Comparison of ENCODE assay signal across 1 cellular context in the genomic region with DNA sequence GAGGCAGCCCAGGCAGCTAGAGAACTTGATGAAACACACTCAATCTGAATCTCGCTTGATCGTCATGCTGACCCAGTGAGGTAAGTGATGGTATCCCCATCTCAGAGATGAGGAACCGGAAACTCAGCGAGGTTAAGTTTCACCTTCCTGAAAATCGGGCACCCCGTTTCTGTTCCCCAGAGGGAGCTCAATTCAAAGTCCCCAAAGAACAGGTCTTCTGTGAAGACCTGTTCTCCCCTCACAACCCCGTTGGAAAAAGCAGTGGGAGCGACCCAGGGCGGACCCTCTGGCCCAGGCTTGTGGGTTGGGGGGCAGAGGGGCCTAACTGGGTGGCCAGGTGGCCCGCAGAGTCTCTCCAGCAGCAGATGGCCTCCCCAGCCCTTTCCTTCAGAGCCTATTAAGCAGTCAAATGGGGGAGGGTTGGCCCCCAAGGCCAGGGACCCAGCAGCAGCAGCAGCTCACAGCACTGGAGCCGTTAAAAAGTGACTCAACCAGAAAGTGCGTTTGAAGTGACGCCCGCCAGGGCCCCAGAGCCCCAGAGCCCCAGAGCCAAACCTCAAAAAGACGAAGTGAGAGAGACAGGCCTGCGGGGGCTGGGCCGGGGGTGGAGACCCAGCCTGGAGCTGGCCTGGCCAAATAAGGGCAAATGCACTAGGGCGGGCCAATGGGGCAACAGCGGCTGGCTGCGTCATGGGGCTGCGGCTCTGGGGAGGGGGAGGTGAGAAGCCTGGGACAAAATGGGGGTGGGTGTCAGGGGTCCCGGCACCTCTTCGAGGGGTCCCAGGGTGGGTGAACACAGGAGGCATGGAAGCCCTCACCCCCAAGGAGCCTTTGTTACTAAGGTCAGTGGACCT.
A peak's percentile ranks its signal among the peaks of the same experiment; 100 is the strongest.
TF ChIP-seq lines count a peak whose summit lies in the region.

No MANE protein-coding gene starts in this region.

TF ChIP-seq in K562, 482 proteins besides CTCF, POLR2A, EP300 and RAD21 (continued from another document and continues in another):
- TF ChIP-seq, protein P1, sequence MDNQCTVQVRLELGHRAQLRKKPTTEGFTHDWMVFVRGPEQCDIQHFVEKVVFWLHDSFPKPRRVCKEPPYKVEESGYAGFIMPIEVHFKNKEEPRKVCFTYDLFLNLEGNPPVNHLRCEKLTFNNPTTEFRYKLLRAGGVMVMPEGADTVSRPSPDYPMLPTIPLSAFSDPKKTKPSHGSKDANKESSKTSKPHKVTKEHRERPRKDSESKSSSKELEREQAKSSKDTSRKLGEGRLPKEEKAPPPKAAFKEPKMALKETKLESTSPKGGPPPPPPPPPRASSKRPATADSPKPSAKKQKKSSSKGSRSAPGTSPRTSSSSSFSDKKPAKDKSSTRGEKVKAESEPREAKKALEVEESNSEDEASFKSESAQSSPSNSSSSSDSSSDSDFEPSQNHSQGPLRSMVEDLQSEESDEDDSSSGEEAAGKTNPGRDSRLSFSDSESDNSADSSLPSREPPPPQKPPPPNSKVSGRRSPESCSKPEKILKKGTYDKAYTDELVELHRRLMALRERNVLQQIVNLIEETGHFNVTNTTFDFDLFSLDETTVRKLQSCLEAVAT (IDR thresholded peaks at IDR 0.05): peak; percentile 28 to 42; a peak in 2 of 4 replicates
- TF ChIP-seq, protein P2, sequence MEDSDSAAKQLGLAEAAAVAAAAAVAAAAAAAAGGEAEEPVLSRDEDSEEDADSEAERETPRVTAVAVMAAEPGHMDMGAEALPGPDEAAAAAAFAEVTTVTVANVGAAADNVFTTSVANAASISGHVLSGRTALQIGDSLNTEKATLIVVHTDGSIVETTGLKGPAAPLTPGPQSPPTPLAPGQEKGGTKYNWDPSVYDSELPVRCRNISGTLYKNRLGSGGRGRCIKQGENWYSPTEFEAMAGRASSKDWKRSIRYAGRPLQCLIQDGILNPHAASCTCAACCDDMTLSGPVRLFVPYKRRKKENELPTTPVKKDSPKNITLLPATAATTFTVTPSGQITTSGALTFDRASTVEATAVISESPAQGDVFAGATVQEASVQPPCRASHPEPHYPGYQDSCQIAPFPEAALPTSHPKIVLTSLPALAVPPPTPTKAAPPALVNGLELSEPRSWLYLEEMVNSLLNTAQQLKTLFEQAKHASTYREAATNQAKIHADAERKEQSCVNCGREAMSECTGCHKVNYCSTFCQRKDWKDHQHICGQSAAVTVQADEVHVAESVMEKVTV (CRISPR knock-in tag; IDR thresholded peaks at IDR 0.05): peak; percentile 4; the same call in 1 of the 2 replicates
- TF ChIP-seq ZEB2 (IDR thresholded peaks at IDR 0.05) (no peak), ZNF77 (CRISPR knock-in tag; IDR thresholded peaks at IDR 0.05) (no peak), CBFA2T2 (conservative IDR thresholded peaks at IDR 0.05) (no peak; the same call in 1 of the 2 replicates), GTF2A2 (tag; IDR thresholded peaks at IDR 0.05) (no peak), CEBPG (CRISPR knock-in tag; IDR thresholded peaks at IDR 0.05) (0 out of 2 replicates have a peak, but pooled peaks have one; percentile 5), CEBPG (tag; conservative IDR thresholded peaks at IDR 0.05 in 1 of 2, IDR thresholded peaks at IDR 0.05 in 1 of 2) (no peak; a peak in 1 of 4 replicates), TRIM28 (IDR thresholded peaks at IDR 0.05) (no peak), HMG20B (CRISPR knock-in tag; IDR thresholded peaks at IDR 0.05) (no peak), PYGO2 (tag; IDR thresholded peaks at IDR 0.05) (no peak; the same call in 1 of the 2 replicates), MEF2D (tag; conservative IDR thresholded peaks at IDR 0.05; ENCODE audit: low read depth) (no peak), NONO (IDR thresholded peaks at IDR 0.05; ENCODE audit: low read depth in 2 of 2, low read length in 1 of 2) (no peak), HDGF (IDR thresholded peaks at IDR 0.05) (peak; percentile 15; the same call in 1 of the 2 replicates), RCOR1 (IDR thresholded peaks at IDR 0.05; ENCODE audit: borderline replicate concordance in 1 of 2, low read depth in 2 of 2, low read length in 2 of 2) (no peak), MCM3 (IDR thresholded peaks at IDR 0.05) (no peak), HCFC1 (IDR thresholded peaks at IDR 0.05; ENCODE audit: low read depth, low read length) (no peak; the same call in 1 of the 2 replicates), ELF1 (tag; IDR thresholded peaks at IDR 0.05) (no peak), MYBL2 (IDR thresholded peaks at IDR 0.05; ENCODE audit: low read depth) (peak; percentile 84), MYBL2 (CRISPR knock-in tag; IDR thresholded peaks at IDR 0.05; ENCODE audit: borderline replicate concordance) (no peak), MTA2 (IDR thresholded peaks at IDR 0.05; ENCODE audit: low read depth) (no peak; the same call in none of the 2 replicates), NR3C1 (CRISPR knock-in tag; IDR thresholded peaks at IDR 0.05) (no peak), POU5F1 (IDR thresholded peaks at IDR 0.05; ENCODE audit: borderline replicate concordance, low read depth, low read length, partially characterized antibody) (no peak), NFRKB (IDR thresholded peaks at IDR 0.05; ENCODE audit: low read depth) (peak; percentile 86; the same call in 1 of the 2 replicates), POLR2H (tag; IDR thresholded peaks at IDR 0.05; ENCODE audit: low read depth) (peak; percentile 93), JUNB (CRISPR knock-in tag; conservative IDR thresholded peaks at IDR 0.05) (no peak), SMAD1 (IDR thresholded peaks at IDR 0.05; ENCODE audit: low read depth, low read length, partially characterized antibody) (peak; percentile 75), ZFX (CRISPR knock-in tag; IDR thresholded peaks at IDR 0.05) (no peak), ETV1 (tag; conservative IDR thresholded peaks at IDR 0.05; ENCODE audit: low read depth) (peak; percentile 25; the same call in 1 of the 2 replicates), NR2C1 (IDR thresholded peaks at IDR 0.05) (no peak), NR2C1 (tag; IDR thresholded peaks at IDR 0.05) (0 out of 2 replicates have a peak, but pooled peaks have one; percentile 22), ZFP30 (CRISPR knock-in tag; IDR thresholded peaks at IDR 0.05; ENCODE audit: borderline replicate concordance) (no peak), ZNF143 (CRISPR knock-in tag; IDR thresholded peaks at IDR 0.05) (no peak), FOXA1 (IDR thresholded peaks at IDR 0.05; ENCODE audit: borderline replicate concordance) (no peak), ZNF316 (IDR thresholded peaks at IDR 0.05) (no peak), ZNF274 (IDR thresholded peaks at IDR 0.05; ENCODE audit: borderline replicate concordance, low read depth, low read length) (no peak), DACH1 (IDR thresholded peaks at IDR 0.05; ENCODE audit: partially characterized antibody) (peak; percentile 62), STAT5B (CRISPR knock-in tag; IDR thresholded peaks at IDR 0.05) (no peak)
- TF ChIP-seq, protein P3, sequence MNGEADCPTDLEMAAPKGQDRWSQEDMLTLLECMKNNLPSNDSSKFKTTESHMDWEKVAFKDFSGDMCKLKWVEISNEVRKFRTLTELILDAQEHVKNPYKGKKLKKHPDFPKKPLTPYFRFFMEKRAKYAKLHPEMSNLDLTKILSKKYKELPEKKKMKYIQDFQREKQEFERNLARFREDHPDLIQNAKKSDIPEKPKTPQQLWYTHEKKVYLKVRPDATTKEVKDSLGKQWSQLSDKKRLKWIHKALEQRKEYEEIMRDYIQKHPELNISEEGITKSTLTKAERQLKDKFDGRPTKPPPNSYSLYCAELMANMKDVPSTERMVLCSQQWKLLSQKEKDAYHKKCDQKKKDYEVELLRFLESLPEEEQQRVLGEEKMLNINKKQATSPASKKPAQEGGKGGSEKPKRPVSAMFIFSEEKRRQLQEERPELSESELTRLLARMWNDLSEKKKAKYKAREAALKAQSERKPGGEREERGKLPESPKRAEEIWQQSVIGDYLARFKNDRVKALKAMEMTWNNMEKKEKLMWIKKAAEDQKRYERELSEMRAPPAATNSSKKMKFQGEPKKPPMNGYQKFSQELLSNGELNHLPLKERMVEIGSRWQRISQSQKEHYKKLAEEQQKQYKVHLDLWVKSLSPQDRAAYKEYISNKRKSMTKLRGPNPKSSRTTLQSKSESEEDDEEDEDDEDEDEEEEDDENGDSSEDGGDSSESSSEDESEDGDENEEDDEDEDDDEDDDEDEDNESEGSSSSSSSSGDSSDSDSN (IDR thresholded peaks at IDR 0.05; ENCODE audit: borderline replicate concordance in 1 of 2, low read depth in 2 of 2, low read length in 2 of 2): no peak
- TF ChIP-seq, protein P4, sequence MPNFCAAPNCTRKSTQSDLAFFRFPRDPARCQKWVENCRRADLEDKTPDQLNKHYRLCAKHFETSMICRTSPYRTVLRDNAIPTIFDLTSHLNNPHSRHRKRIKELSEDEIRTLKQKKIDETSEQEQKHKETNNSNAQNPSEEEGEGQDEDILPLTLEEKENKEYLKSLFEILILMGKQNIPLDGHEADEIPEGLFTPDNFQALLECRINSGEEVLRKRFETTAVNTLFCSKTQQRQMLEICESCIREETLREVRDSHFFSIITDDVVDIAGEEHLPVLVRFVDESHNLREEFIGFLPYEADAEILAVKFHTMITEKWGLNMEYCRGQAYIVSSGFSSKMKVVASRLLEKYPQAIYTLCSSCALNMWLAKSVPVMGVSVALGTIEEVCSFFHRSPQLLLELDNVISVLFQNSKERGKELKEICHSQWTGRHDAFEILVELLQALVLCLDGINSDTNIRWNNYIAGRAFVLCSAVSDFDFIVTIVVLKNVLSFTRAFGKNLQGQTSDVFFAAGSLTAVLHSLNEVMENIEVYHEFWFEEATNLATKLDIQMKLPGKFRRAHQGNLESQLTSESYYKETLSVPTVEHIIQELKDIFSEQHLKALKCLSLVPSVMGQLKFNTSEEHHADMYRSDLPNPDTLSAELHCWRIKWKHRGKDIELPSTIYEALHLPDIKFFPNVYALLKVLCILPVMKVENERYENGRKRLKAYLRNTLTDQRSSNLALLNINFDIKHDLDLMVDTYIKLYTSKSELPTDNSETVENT (CRISPR knock-in tag; IDR thresholded peaks at IDR 0.05): peak; percentile 75
- TF ChIP-seq, protein P5, sequence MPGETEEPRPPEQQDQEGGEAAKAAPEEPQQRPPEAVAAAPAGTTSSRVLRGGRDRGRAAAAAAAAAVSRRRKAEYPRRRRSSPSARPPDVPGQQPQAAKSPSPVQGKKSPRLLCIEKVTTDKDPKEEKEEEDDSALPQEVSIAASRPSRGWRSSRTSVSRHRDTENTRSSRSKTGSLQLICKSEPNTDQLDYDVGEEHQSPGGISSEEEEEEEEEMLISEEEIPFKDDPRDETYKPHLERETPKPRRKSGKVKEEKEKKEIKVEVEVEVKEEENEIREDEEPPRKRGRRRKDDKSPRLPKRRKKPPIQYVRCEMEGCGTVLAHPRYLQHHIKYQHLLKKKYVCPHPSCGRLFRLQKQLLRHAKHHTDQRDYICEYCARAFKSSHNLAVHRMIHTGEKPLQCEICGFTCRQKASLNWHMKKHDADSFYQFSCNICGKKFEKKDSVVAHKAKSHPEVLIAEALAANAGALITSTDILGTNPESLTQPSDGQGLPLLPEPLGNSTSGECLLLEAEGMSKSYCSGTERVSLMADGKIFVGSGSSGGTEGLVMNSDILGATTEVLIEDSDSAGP (CRISPR knock-in tag; IDR thresholded peaks at IDR 0.05): no peak
- TF ChIP-seq, protein P6, sequence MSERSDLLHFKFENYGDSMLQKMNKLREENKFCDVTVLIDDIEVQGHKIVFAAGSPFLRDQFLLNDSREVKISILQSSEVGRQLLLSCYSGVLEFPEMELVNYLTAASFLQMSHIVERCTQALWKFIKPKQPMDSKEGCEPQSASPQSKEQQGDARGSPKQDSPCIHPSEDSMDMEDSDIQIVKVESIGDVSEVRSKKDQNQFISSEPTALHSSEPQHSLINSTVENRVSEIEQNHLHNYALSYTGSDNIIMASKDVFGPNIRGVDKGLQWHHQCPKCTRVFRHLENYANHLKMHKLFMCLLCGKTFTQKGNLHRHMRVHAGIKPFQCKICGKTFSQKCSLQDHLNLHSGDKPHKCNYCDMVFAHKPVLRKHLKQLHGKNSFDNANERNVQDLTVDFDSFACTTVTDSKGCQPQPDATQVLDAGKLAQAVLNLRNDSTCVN (CRISPR knock-in tag; IDR thresholded peaks at IDR 0.05): no peak
- TF ChIP-seq, protein P7, sequence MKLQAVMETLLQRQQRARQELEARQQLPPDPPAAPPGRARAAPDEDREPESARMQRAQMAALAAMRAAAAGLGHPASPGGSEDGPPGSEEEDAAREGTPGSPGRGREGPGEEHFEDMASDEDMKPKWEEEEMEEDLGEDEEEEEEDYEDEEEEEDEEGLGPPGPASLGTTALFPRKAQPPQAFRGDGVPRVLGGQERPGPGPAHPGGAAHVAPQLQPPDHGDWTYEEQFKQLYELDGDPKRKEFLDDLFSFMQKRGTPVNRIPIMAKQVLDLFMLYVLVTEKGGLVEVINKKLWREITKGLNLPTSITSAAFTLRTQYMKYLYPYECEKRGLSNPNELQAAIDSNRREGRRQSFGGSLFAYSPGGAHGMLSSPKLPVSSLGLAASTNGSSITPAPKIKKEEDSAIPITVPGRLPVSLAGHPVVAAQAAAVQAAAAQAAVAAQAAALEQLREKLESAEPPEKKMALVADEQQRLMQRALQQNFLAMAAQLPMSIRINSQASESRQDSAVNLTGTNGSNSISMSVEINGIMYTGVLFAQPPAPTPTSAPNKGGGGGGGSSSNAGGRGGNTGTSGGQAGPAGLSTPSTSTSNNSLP (IDR thresholded peaks at IDR 0.05; ENCODE audit: borderline replicate concordance, low read depth, low read length): no peak
- TF ChIP-seq, protein P8, sequence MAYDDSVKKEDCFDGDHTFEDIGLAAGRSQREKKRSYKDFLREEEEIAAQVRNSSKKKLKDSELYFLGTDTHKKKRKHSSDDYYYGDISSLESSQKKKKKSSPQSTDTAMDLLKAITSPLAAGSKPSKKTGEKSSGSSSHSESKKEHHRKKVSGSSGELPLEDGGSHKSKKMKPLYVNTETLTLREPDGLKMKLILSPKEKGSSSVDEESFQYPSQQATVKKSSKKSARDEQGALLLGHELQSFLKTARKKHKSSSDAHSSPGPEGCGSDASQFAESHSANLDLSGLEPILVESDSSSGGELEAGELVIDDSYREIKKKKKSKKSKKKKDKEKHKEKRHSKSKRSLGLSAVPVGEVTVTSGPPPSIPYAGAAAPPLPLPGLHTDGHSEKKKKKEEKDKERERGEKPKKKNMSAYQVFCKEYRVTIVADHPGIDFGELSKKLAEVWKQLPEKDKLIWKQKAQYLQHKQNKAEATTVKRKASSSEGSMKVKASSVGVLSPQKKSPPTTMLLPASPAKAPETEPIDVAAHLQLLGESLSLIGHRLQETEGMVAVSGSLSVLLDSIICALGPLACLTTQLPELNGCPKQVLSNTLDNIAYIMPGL (CRISPR knock-in tag; IDR thresholded peaks at IDR 0.05): no peak
- TF ChIP-seq, protein P9, sequence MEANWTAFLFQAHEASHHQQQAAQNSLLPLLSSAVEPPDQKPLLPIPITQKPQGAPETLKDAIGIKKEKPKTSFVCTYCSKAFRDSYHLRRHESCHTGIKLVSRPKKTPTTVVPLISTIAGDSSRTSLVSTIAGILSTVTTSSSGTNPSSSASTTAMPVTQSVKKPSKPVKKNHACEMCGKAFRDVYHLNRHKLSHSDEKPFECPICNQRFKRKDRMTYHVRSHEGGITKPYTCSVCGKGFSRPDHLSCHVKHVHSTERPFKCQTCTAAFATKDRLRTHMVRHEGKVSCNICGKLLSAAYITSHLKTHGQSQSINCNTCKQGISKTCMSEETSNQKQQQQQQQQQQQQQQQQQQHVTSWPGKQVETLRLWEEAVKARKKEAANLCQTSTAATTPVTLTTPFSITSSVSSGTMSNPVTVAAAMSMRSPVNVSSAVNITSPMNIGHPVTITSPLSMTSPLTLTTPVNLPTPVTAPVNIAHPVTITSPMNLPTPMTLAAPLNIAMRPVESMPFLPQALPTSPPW (CRISPR knock-in tag; IDR thresholded peaks at IDR 0.05): peak; percentile 97
